23 cellular contexts compared by ENCODE assay signal in genomic region chr5:96763012-96763411, GRCh38. TPM values are rescaled to one million over a fixed set of nuclear protein-coding genes. Genes with fewer than 3 reads are reported as not detected.
DNase-seq lines count a peak whose midpoint lies in the region; ATAC-seq and TF ChIP-seq lines count a peak whose summit lies in the region.
"Had no signal": no experiment of that assay in that cellular context is flagged by ENCODE, and none has a peak within 500 bp of the region (broad histone marks: within the 10 kb centered on the region; RNA-seq: fewer than 3 reads in every experiment).

No MANE protein-coding gene starts in this region.

- no peaks in the 10 kb centered on the region for H3K4me1 ChIP-seq in Caco-2
- H3K4me1 ChIP-seq: upper lobe of left lung had no signal

- no TSS peak for BruUV-seq in Caco-2 (replicated peaks; lab: Mats Ljungman, UMichigan)

- POLR2A ChIA-PET in Caco-2 (lab: Charles Lee), result no interaction called here

- no peak overlapping the region for H3K4me3 ChIP-seq in Caco-2 (ENCODE audit: low read depth, low read length)
- H3K4me3 ChIP-seq: GM23338, mucosa of descending colon, skin epidermis, upper lobe of left lung had no signal

- CTCF ChIA-PET in Caco-2 (lab: Charles Lee), result no interaction called here

- peak in 1 of 2 experiments; percentile 39 for DNase-seq in Caco-2
- peak; percentile 29 for DNase-seq in NCI-H82 treated with DMSO at 0.1 percent for 48 hours (lab: John Stamatoyannopoulos, UW; ENCODE audit: unreplicated experiment)
- DNase-seq in epithelial cell of prostate (ENCODE audit: low read depth, low spot score), result no peak
- DNase-seq in stimulated activated effector memory CD8-positive, alpha-beta T cell treated with anti-CD3 and anti-CD28 coated beads, Interleukin-12 subunit alpha, Interleukin-12 subunit beta, amount 100 ng/mL, for 72 hours (ENCODE audit: low spot score in 2 of 2), result no peak
- no peak for DNase-seq in COR-L47 (lab: John Stamatoyannopoulos, UW)
- DNase-seq in NOMO-1 (lab: John Stamatoyannopoulos, UW; ENCODE audit: unreplicated experiment in 2 of 2), result no peak
- DNase-seq: activated CD4-positive, alpha-beta T cell treated with anti-CD3 and anti-CD28 coated beads, Interleukin-2, amount 10 ng/mL, durations not matched to agents 24 days and 14 days; activated naive CD4-positive, alpha-beta T cell treated with Interleukin-2 at 50 U/mL for 16 hours; amygdala; DMS153; mucosa of descending colon; NCI-H1417 treated with DMSO at 0.1 percent for 48 hours; NCI-H2081; NCI-H226; nephron progenitor cell; upper lobe of left lung had no signal

- peak overlapping the region; percentile 19 for H3K27ac ChIP-seq in epithelial cell of prostate
- H3K27ac ChIP-seq: KMS-11, RWPE1, skin epidermis, upper lobe of left lung, VCaP had no signal

- no peak for ATAC-seq in stimulated activated effector memory CD8-positive, alpha-beta T cell treated with anti-CD3 and anti-CD28 coated beads, Interleukin-12 subunit alpha, Interleukin-12 subunit beta, amount 100 ng/mL, for 72 hours
- no peak for ATAC-seq in GM19452 (IDR thresholded peaks at IDR 0.05; ENCODE audit: unreplicated experiment)
- ATAC-seq: GM23338, mucosa of descending colon had no signal

- peaks cover 6% of the 10 kb centered on the region for H3K36me3 ChIP-seq in Caco-2 (ENCODE audit: control insufficient read depth, insufficient read depth, low read length)

- H3K27me3 Mint-ChIP-seq in Caco-2 (ENCODE audit: insufficient read depth, unreplicated experiment), result no peaks in the 10 kb centered on the region
- H3K27me3 Mint-ChIP-seq: activated CD4-positive, alpha-beta T cell treated with anti-CD3 and anti-CD28 coated beads, Interleukin-2, amount 10 ng/mL, durations not matched to agents 24 days and 14 days had no signal

- H3K4me1 Mint-ChIP-seq in Caco-2 (ENCODE audit: low read depth, unreplicated experiment), result peaks cover 12% of the 10 kb centered on the region
- no peaks in the 10 kb centered on the region for H3K4me1 Mint-ChIP-seq in stimulated activated effector memory CD8-positive, alpha-beta T cell treated with anti-CD3 and anti-CD28 coated beads, Interleukin-12 subunit alpha, Interleukin-12 subunit beta, amount 100 ng/mL, for 72 hours
- H3K4me1 Mint-ChIP-seq: activated CD4-positive, alpha-beta T cell treated with anti-CD3 and anti-CD28 coated beads, Interleukin-2, amount 10 ng/mL, durations not matched to agents 24 days and 14 days; CD14-positive monocyte; GM23338 had no signal

- intact Hi-C loops in Caco-2 (cut with micrococcal nuclease; ENCODE audit: unreplicated experiment), result no loop called here

- no peak overlapping the region for H3K4me3 Mint-ChIP-seq in Caco-2 (ENCODE audit: unreplicated experiment)
- no peak overlapping the region for H3K4me3 Mint-ChIP-seq in stimulated activated effector memory CD8-positive, alpha-beta T cell treated with anti-CD3 and anti-CD28 coated beads, Interleukin-12 subunit alpha, Interleukin-12 subunit beta, amount 100 ng/mL, for 72 hours
- H3K4me3 Mint-ChIP-seq: activated CD4-positive, alpha-beta T cell treated with anti-CD3 and anti-CD28 coated beads, Interleukin-2, amount 10 ng/mL, durations not matched to agents 24 days and 14 days; CD14-positive monocyte; GM23338; nephron progenitor cell had no signal

- H3K27ac Mint-ChIP-seq in Caco-2 (ENCODE audit: unreplicated experiment), result peak overlapping the region; percentile 66
- H3K27ac Mint-ChIP-seq in stimulated activated effector memory CD8-positive, alpha-beta T cell treated with anti-CD3 and anti-CD28 coated beads, Interleukin-12 subunit alpha, Interleukin-12 subunit beta, amount 100 ng/mL, for 72 hours, result peak overlapping the region; percentile 37
- H3K27ac Mint-ChIP-seq: activated CD4-positive, alpha-beta T cell treated with anti-CD3 and anti-CD28 coated beads, Interleukin-2, amount 10 ng/mL, durations not matched to agents 24 days and 14 days; CD14-positive monocyte; GM23338; nephron progenitor cell had no signal

- H3K9me3 Mint-ChIP-seq in Caco-2 (ENCODE audit: unreplicated experiment), result no peaks in the 10 kb centered on the region
- H3K9me3 Mint-ChIP-seq in stimulated activated effector memory CD8-positive, alpha-beta T cell treated with anti-CD3 and anti-CD28 coated beads, Interleukin-12 subunit alpha, Interleukin-12 subunit beta, amount 100 ng/mL, for 72 hours, result no peaks in the 10 kb centered on the region
- H3K9me3 Mint-ChIP-seq: activated CD4-positive, alpha-beta T cell treated with anti-CD3 and anti-CD28 coated beads, Interleukin-2, amount 10 ng/mL, durations not matched to agents 24 days and 14 days; CD14-positive monocyte; GM23338; nephron progenitor cell had no signal

- TF ChIP-seq CTCF in Caco-2 (IDR thresholded peaks at IDR 0.05; ENCODE audit: insufficient read depth in 1 of 2, low read depth in 1 of 2, low read length in 1 of 2, severe bottlenecking in 1 of 2, unreplicated experiment in 1 of 2), result no peak

- no peaks in the 10 kb centered on the region for H3K9me3 ChIP-seq in Caco-2
- H3K9me3 ChIP-seq: mucosa of descending colon, upper lobe of left lung had no signal

- H3K36me3 Mint-ChIP-seq in Caco-2 (ENCODE audit: insufficient read depth, unreplicated experiment), result peaks cover 77% of the 10 kb centered on the region
- H3K36me3 Mint-ChIP-seq in stimulated activated effector memory CD8-positive, alpha-beta T cell treated with anti-CD3 and anti-CD28 coated beads, Interleukin-12 subunit alpha, Interleukin-12 subunit beta, amount 100 ng/mL, for 72 hours, result peaks cover 100% of the 10 kb centered on the region

- H3K27me3 ChIP-seq in Caco-2 (replicated peaks; ENCODE audit: control insufficient read depth, insufficient read depth, low read length), result no peaks in the 10 kb centered on the region
- H3K27me3 ChIP-seq: upper lobe of left lung had no signal

RNA-seq across cellular contexts. Expression of gene ERAP1, which starts 44.7 kb away (rescaled TPM):
- total RNA-seq in Caco-2 (2022), result 31.8 and 32.0 TPM in 2 replicates
